In the genomic region with DNA sequence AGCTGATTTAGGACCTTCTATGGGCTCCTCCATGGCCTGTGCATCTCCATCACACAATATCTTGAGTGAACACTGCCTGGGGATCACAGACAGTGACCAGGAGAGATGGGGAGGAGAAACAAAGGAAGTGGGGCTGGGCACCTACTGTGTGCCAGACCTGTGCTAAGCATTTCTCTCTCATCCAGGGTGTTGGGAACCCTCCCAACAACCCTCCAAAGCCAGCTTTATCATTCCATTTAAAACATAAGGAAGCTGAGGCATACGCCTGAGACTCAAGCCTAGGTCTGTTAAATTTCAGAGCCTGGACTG, we compare ENCODE assay signal across 15 cellular contexts.
DNase-seq lines count a peak whose midpoint lies in the region; ATAC-seq and TF ChIP-seq lines count a peak whose summit lies in the region.
"Had no signal": no experiment of that assay in that cellular context is flagged by ENCODE, and none has a peak within 500 bp of the region (broad histone marks: within the 10 kb centered on the region; RNA-seq: fewer than 3 reads in every experiment).

No MANE protein-coding gene starts in this region.

- H3T11ph ChIP-seq in H9 (ENCODE audit: low read length) = no peak overlapping the region

- peaks cover 2% of the 10 kb centered on the region; the same call in 1 of the 2 replicates for H3K27me3 Mint-ChIP-seq in H9 (ENCODE audit: low read depth)
- peaks cover 29% of the 10 kb centered on the region for H3K27me3 Mint-ChIP-seq in activated naive CD8-positive, alpha-beta T cell treated with anti-CD3 and anti-CD28 coated beads for 36 hours

- peak overlapping the region; percentile 35 for H3K4me2 ChIP-seq in H9 (ENCODE audit: insufficient read depth, insufficient read length, low read length)
- H3K4me2 ChIP-seq: KMS-11 had no signal

- H3K9me3 Mint-ChIP-seq in H9 = peaks cover 3 to 5% of the 10 kb centered on the region in 2 experiments
- H3K9me3 Mint-ChIP-seq in activated naive CD8-positive, alpha-beta T cell treated with anti-CD3 and anti-CD28 coated beads for 36 hours = peaks cover 6% of the 10 kb centered on the region
- H3K9me3 Mint-ChIP-seq: effector memory CD8-positive, alpha-beta T cell had no signal

- H3K23me2 ChIP-seq in H9 (ENCODE audit: insufficient read length, low read depth, low read length, poor library complexity, severe bottlenecking) = no peaks in the 10 kb centered on the region

- peak overlapping the region; percentile 46 for H2BK20ac ChIP-seq in H9 (ENCODE audit: low read depth, low read length, poor library complexity, severe bottlenecking)

- H3K56ac ChIP-seq in H9 (ENCODE audit: insufficient read length, low read depth, low read length) = no peak overlapping the region

- DNase-seq in H9 (no peak), SJSA1 (ENCODE audit: low read depth in 1 of 2, low spot score in 2 of 2) (no peak), psoas muscle (no peak), DMS79 (lab: John Stamatoyannopoulos, UW) (no peak), T-helper 1 cell (no peak), lower lobe of right lung (no peak)
- DNase-seq in activated naive CD8-positive, alpha-beta T cell treated with anti-CD3 and anti-CD28 coated beads for 36 hours = no peak
- DNase-seq: activated CD4-positive, alpha-beta memory T cell treated with anti-CD3 and anti-CD28 coated beads for 36 hours; activated naive CD8-positive, alpha-beta T cell treated with anti-CD3 and anti-CD28 coated beads, Interleukin-2, amount 50 U/mL, for 24 hours; effector memory CD8-positive, alpha-beta T cell had no signal

- no peak overlapping the region for H4K5ac ChIP-seq in H9 (ENCODE audit: insufficient read length, low read depth, low read length)

- no peak overlapping the region for H3K23ac ChIP-seq in H9 (ENCODE audit: insufficient read length, low read depth, low read length)

- H4K8ac ChIP-seq in H9 (replicated peaks; ENCODE audit: insufficient read length, low read depth, low read length) = no peak overlapping the region

- no peaks in the 10 kb centered on the region for H3K79me2 ChIP-seq in H9 (ENCODE audit: insufficient read depth, low read length)

- H3K4me3 ChIP-seq in SJSA1 (no peak overlapping the region), iPS-15b (ENCODE audit: low read depth, low read length) (no peak overlapping the region), psoas muscle (no peak overlapping the region), lower lobe of right lung (no peak overlapping the region)
- H3K4me3 ChIP-seq: GM12878, thoracic aorta had no signal

- intact Hi-C loops in psoas muscle (cut with DNase I) = loop anchor here in 1 of 2 donors (2.0 kb wide), 1 partner anchor 31 kb away; no protein-coding TSS in a partner anchor
- intact Hi-C loops in lower lobe of right lung (cut with DNase I) = no loop called here

- no peak overlapping the region for H2AK5ac ChIP-seq in H9 (ENCODE audit: insufficient read length, low read length)

- peaks cover 34 to 55% of the 10 kb centered on the region in 2 experiments for H3K4me1 Mint-ChIP-seq in H9
- H3K4me1 Mint-ChIP-seq in activated naive CD8-positive, alpha-beta T cell treated with anti-CD3 and anti-CD28 coated beads for 36 hours = no peaks in the 10 kb centered on the region
- H3K4me1 Mint-ChIP-seq: activated naive CD8-positive, alpha-beta T cell treated with anti-CD3 and anti-CD28 coated beads, Interleukin-2, amount 50 U/mL, for 24 hours; central memory CD8-positive, alpha-beta T cell had no signal

- no peaks in the 10 kb centered on the region for H3K36me3 ChIP-seq in SJSA1
- H3K36me3 ChIP-seq in iPS-15b (ENCODE audit: control insufficient read depth, insufficient read depth, low read length) = peaks cover 18% of the 10 kb centered on the region
- no peaks in the 10 kb centered on the region for H3K36me3 ChIP-seq in psoas muscle (ENCODE audit: insufficient read depth in 1 of 2, low read depth in 1 of 2)
- no peaks in the 10 kb centered on the region for H3K36me3 ChIP-seq in lower lobe of right lung
- H3K36me3 ChIP-seq: thoracic aorta had no signal

- no peak for TF ChIP-seq CTCF in H9 (conservative IDR thresholded peaks at IDR 0.05)
- TF ChIP-seq CTCF in psoas muscle (IDR thresholded peaks at IDR 0.05) = no peak
- no peak for TF ChIP-seq CTCF in lower lobe of right lung (IDR thresholded peaks at IDR 0.05)

- H4K20me1 ChIP-seq in H9 (ENCODE audit: control insufficient read depth, insufficient read depth, insufficient read length) = peaks cover 2% of the 10 kb centered on the region

- H3K14ac ChIP-seq in H9 (ENCODE audit: insufficient read depth, low read length) = no peak overlapping the region

- H3K79me1 ChIP-seq in H9 (ENCODE audit: insufficient read depth, low read depth, low read length, poor library complexity, severe bottlenecking) = no peaks in the 10 kb centered on the region

- H3K18ac ChIP-seq in H9 (ENCODE audit: insufficient read length, low read depth, low read length) = peak overlapping the region; percentile 81

- no peak overlapping the region for H2BK12ac ChIP-seq in H9 (ENCODE audit: insufficient read length, low read depth, low read length)

- H3K9me3 ChIP-seq in H9 (ENCODE audit: control insufficient read depth, low read depth, low read length) (no peaks in the 10 kb centered on the region), SJSA1 (replicated peaks) (peaks cover 2% of the 10 kb centered on the region), iPS-15b (ENCODE audit: control insufficient read depth, insufficient read depth, low read length) (no peaks in the 10 kb centered on the region), psoas muscle (peaks cover 3% of the 10 kb centered on the region), lower lobe of right lung (peaks cover 1% of the 10 kb centered on the region)
- H3K9me3 ChIP-seq: thoracic aorta had no signal

- H3K27ac Mint-ChIP-seq in H9 = peak overlapping the region; percentile 91 to 99 (median 97)
- H3K27ac Mint-ChIP-seq in activated naive CD8-positive, alpha-beta T cell treated with anti-CD3 and anti-CD28 coated beads for 36 hours = no peak overlapping the region
- H3K27ac Mint-ChIP-seq: activated CD4-positive, alpha-beta memory T cell treated with anti-CD3 and anti-CD28 coated beads for 36 hours; activated naive CD8-positive, alpha-beta T cell treated with anti-CD3 and anti-CD28 coated beads, Interleukin-2, amount 50 U/mL, for 24 hours; effector memory CD8-positive, alpha-beta T cell had no signal

- no peak for ATAC-seq in psoas muscle
- ATAC-seq in lower lobe of right lung = no peak
- ATAC-seq: activated naive CD8-positive, alpha-beta T cell treated with anti-CD3 and anti-CD28 coated beads, Interleukin-2, amount 50 U/mL, for 24 hours; effector memory CD8-positive, alpha-beta T cell; GM12878 had no signal

- peaks cover 8 to 17% (median 13%) of the 10 kb centered on the region in 3 experiments; a peak in 6 of 7 replicates for H3K36me3 Mint-ChIP-seq in H9 (ENCODE audit: insufficient read depth in 1 of 3, low read depth in 3 of 3)
- H3K36me3 Mint-ChIP-seq in activated naive CD8-positive, alpha-beta T cell treated with anti-CD3 and anti-CD28 coated beads for 36 hours = no peaks in the 10 kb centered on the region
- H3K36me3 Mint-ChIP-seq: activated CD4-positive, alpha-beta memory T cell treated with anti-CD3 and anti-CD28 coated beads for 36 hours had no signal

- no peak overlapping the region for H2BK5ac ChIP-seq in H9 (ENCODE audit: insufficient read length, low read length)

- WGBS in H9 (ENCODE audit: extremely low coverage, insufficient read length, low lambda C conversion rate) = no CpG with 5 or more reads among the region's 1 CpG
- WGBS in psoas muscle, 3 donors = 83 to 93% (median 92%) methylated on average over 1 of the region's 1 CpG

- no peak overlapping the region for H2AFZ ChIP-seq in H9 (ENCODE audit: low read length)

- no peak overlapping the region for H2BK120ac ChIP-seq in H9 (ENCODE audit: low read depth, low read length, poor library complexity, severe bottlenecking)

- H4K91ac ChIP-seq in H9 (ENCODE audit: insufficient read length, low read depth, low read length) = no peak overlapping the region

- H3K4ac ChIP-seq in H9 (ENCODE audit: low read depth, low read length) = no peak overlapping the region

- no peak overlapping the region for H3K9ac ChIP-seq in H9 (ENCODE audit: extremely low read depth, insufficient read length, low read length)
- peak overlapping the region; percentile 5 for H3K9ac ChIP-seq in iPS-15b (ENCODE audit: low read depth, low read length)
- H3K9ac ChIP-seq: KMS-11 had no signal

- H3K27me3 ChIP-seq in H9 (ENCODE audit: insufficient read depth, low read length) = no peaks in the 10 kb centered on the region
- no peaks in the 10 kb centered on the region for H3K27me3 ChIP-seq in SJSA1 (replicated peaks)
- no peaks in the 10 kb centered on the region for H3K27me3 ChIP-seq in iPS-15b (ENCODE audit: control insufficient read depth, insufficient read depth, low read length)
- H3K27me3 ChIP-seq in psoas muscle (ENCODE audit: insufficient read depth in 3 of 3, low read length in 2 of 3) = no peaks in the 10 kb centered on the region
- H3K27me3 ChIP-seq in lower lobe of right lung (ENCODE audit: low read depth) = peaks cover 5% of the 10 kb centered on the region

- H3K27ac ChIP-seq in H9 (ENCODE audit: insufficient read length, low read depth, low read length) = peak overlapping the region; percentile 54
- H3K27ac ChIP-seq in SJSA1 = peak overlapping the region; percentile 97
- H3K27ac ChIP-seq in psoas muscle = peak overlapping the region; percentile 88
- no peak overlapping the region for H3K27ac ChIP-seq in lower lobe of right lung
- H3K27ac ChIP-seq: KMS-11, thoracic aorta had no signal

- no peak overlapping the region for H2BK15ac ChIP-seq in H9 (ENCODE audit: low read depth, low read length)

- peak overlapping the region in 1 of 2 experiments; percentile 42; a peak in 1 of 5 replicates for H3K4me3 Mint-ChIP-seq in H9
- no peak overlapping the region for H3K4me3 Mint-ChIP-seq in activated naive CD8-positive, alpha-beta T cell treated with anti-CD3 and anti-CD28 coated beads for 36 hours
- H3K4me3 Mint-ChIP-seq: activated CD4-positive, alpha-beta memory T cell treated with anti-CD3 and anti-CD28 coated beads for 36 hours; activated naive CD8-positive, alpha-beta T cell treated with anti-CD3 and anti-CD28 coated beads, Interleukin-2, amount 50 U/mL, for 24 hours; central memory CD8-positive, alpha-beta T cell; effector memory CD8-positive, alpha-beta T cell had no signal

- H3K4me1 ChIP-seq in H9 (ENCODE audit: insufficient read depth, low read length) (peaks cover 3% of the 10 kb centered on the region; the same call in 1 of the 2 replicates), SJSA1 (replicated peaks) (peaks cover 38% of the 10 kb centered on the region), iPS-15b (ENCODE audit: control insufficient read depth, insufficient read depth, low read length) (peaks cover 22% of the 10 kb centered on the region), psoas muscle (peaks cover 35% of the 10 kb centered on the region), lower lobe of right lung (peaks cover 13% of the 10 kb centered on the region)
